Comparison of ENCODE assay signal across 1 cellular context in genomic region chr17:59254742-59255141, GRCh38.
TF ChIP-seq lines count a peak whose summit lies in the region.

No MANE protein-coding gene starts in this region.

TF ChIP-seq in GM12878, 131 proteins besides CTCF, POLR2A, EP300 and RAD21:
- peak; percentile 76 for TF ChIP-seq PKNOX1 (IDR thresholded peaks at IDR 0.05)
- TF ChIP-seq BACH1 (IDR thresholded peaks at IDR 0.05; ENCODE audit: borderline replicate concordance) = no peak
